ENCODE assay signal across 22 cellular contexts in the genomic region with DNA sequence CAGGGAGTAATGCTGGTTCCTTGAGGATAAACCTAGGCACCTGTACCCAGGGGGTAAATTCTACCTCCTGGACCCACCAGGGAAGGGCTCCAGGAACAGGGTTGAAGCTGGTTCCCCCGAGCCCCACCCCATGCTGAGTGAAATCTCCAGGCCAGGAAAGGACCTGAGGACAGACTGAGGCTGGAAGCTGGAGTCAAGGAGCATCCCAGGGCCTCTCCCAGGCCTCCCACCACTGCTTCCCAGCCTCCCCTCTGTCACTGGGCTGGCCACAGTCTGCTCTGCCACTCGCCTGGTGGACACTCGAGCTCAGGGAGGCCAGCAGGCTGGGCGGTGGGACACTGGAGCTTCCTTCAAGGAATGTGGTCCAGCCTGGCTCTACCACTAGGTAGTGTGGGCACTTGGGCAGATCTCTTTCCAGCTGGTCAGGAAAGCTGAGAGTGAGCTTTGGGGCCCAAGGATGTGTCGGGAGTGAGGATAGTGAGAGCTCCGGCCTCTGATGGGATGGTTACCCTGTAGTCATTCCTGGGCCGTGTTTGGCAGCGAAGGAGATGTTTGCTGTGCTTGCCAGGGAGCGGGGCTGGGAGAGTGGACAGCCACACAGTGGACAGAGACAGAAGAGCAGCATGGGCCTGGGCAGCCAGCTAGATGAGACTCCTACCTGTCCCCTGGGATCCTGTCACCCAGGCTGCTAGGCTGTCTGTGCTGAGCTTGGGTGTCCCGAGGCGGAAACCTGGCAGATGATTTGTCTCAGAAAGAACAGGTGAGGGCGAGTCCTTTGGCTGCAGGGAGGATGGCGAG. TPM values are rescaled to one million over a fixed set of nuclear protein-coding genes. Genes with fewer than 3 reads are reported as not detected.
DNase-seq lines count a peak whose midpoint lies in the region; ATAC-seq, FAIRE-seq and TF ChIP-seq lines count a peak whose summit lies in the region.
"Had no signal": no experiment of that assay in that cellular context is flagged by ENCODE, and none has a peak within 500 bp of the region (broad histone marks: within the 10 kb centered on the region; RNA-seq: fewer than 3 reads in every experiment).

No MANE protein-coding gene starts in this region.

- DNase-seq in H7, result peak; percentile 59
- no peak for DNase-seq in glutamatergic neuron
- DNase-seq in small intestine, result peak; percentile 52
- DNase-seq in RPMI8226, result no peak
- no peak for DNase-seq in left lobe of liver (ENCODE audit: low spot score)
- DNase-seq: activated CD8-positive, alpha-beta memory T cell treated with anti-CD3 and anti-CD28 coated beads, Interleukin-2, amount 10 ng/mL, durations not matched to agents 7 days and 5 days; activated gamma-delta T cell; aorta; C1 segment of cervical spinal cord; foreskin keratinocyte; GM23248; lower lobe of right lung; NCI-H1436 treated with DMSO at 0.1 percent for 48 hours; NCI-H226; NK-92 treated with Interleukin-12 subunit alpha and Interleukin-12 subunit beta, amount 100 ng/mL, for 24 hours; T-cell; tibial artery had no signal

- H3K9me3 ChIP-seq in small intestine (ENCODE audit: control insufficient read depth, low read depth), result no peaks in the 10 kb centered on the region
- H3K9me3 ChIP-seq: lower lobe of right lung, tibial artery had no signal

- no peaks in the 10 kb centered on the region for H3K36me3 Mint-ChIP-seq in glutamatergic neuron (ENCODE audit: unreplicated experiment)
- H3K36me3 Mint-ChIP-seq: T-cell had no signal

- H3K4me3 ChIP-seq in H7 (ENCODE audit: insufficient read depth, low read depth, low read length), result no peak overlapping the region
- peak overlapping the region in 1 of 2 donors; percentile 10 for H3K4me3 ChIP-seq in small intestine (ENCODE audit: low read depth in 1 of 2, low read length in 2 of 2)
- H3K4me3 ChIP-seq: GM23248, lower lobe of right lung, tibial artery had no signal

- no peak for TF ChIP-seq CTCF in glutamatergic neuron (IDR thresholded peaks at IDR 0.05; ENCODE audit: partially characterized antibody, unreplicated experiment)

- H3K4me3 Mint-ChIP-seq in glutamatergic neuron (ENCODE audit: unreplicated experiment), result peak overlapping the region; percentile 42
- H3K4me3 Mint-ChIP-seq: activated CD8-positive, alpha-beta memory T cell treated with anti-CD3 and anti-CD28 coated beads, Interleukin-2, amount 10 ng/mL, durations not matched to agents 7 days and 5 days; T-cell had no signal

- H3K4me1 ChIP-seq in small intestine (ENCODE audit: control insufficient read depth in 2 of 2, insufficient read depth in 1 of 2, low read depth in 1 of 2, low read length in 1 of 2), result peaks cover 0 to 9% of the 10 kb centered on the region in 2 donors
- H3K4me1 ChIP-seq: foreskin keratinocyte had no signal

- peak overlapping the region; percentile 0 to 6 for H3K27ac ChIP-seq in small intestine (ENCODE audit: low read depth in 1 of 2, low read length in 1 of 2)
- H3K27ac ChIP-seq: foreskin keratinocyte, GM23248, lower lobe of right lung, tibial artery had no signal

- FAIRE-seq in small intestine (lab: Jason Lieb, UNC), result no peak

- H3K27me3 ChIP-seq in H7 (ENCODE audit: control insufficient read depth, insufficient read depth, low read length) (peaks cover 31% of the 10 kb centered on the region), small intestine (ENCODE audit: control insufficient read depth in 2 of 2, insufficient read depth in 2 of 2, low read length in 2 of 2) (peaks cover 0 to 16% of the 10 kb centered on the region in 2 donors)

- H3K27me3 Mint-ChIP-seq in glutamatergic neuron (ENCODE audit: unreplicated experiment), result peaks cover 16% of the 10 kb centered on the region

- H3K36me3 ChIP-seq in H7 (replicated peaks; ENCODE audit: control insufficient read depth, insufficient read depth, low read length), result no peaks in the 10 kb centered on the region; the same call in 1 of the 2 replicates
- H3K36me3 ChIP-seq in small intestine (ENCODE audit: control insufficient read depth in 2 of 2, insufficient read depth in 2 of 2, low read length in 2 of 2), result no peaks in the 10 kb centered on the region
- H3K36me3 ChIP-seq: lower lobe of right lung had no signal

- ATAC-seq in SK-N-SH treated with all-trans-retinoic acid at 6 μM for 48 hours (peak; percentile 29; the same call in 2 of the 3 replicates), HG02678 (IDR thresholded peaks at IDR 0.05; ENCODE audit: unreplicated experiment) (no peak), left lobe of liver (no peak)
- ATAC-seq: activated CD8-positive, alpha-beta memory T cell treated with anti-CD3 and anti-CD28 coated beads, Interleukin-2, amount 10 ng/mL, durations not matched to agents 7 days and 5 days; foreskin keratinocyte; lower lobe of right lung; Right ventricle myocardium inferior; T-cell had no signal

- H3K9me3 Mint-ChIP-seq in glutamatergic neuron (ENCODE audit: unreplicated experiment), result peaks cover 5% of the 10 kb centered on the region
- H3K9me3 Mint-ChIP-seq: T-cell had no signal

- 27 to 73% (median 46%) methylated on average over 13 of the region's 13 CpGs for WGBS in small intestine, 3 donors

- H3K27ac Mint-ChIP-seq in glutamatergic neuron (ENCODE audit: unreplicated experiment), result no peak overlapping the region
- H3K27ac Mint-ChIP-seq: T-cell had no signal

- H3K4me1 Mint-ChIP-seq in glutamatergic neuron (ENCODE audit: low read depth, unreplicated experiment), result peaks cover 1% of the 10 kb centered on the region

TF ChIP-seq in SK-N-SH treated with all-trans-retinoic acid at 6 μM for 48 hours, 23 proteins besides CTCF, POLR2A, EP300 and RAD21:
- TF ChIP-seq ZNF70 (CRISPR knock-in tag; IDR thresholded peaks at IDR 0.05), result no peak
- no peak for TF ChIP-seq BACH2 (CRISPR knock-in tag; IDR thresholded peaks at IDR 0.05; ENCODE audit: borderline replicate concordance)
- no peak for TF ChIP-seq TCF4 (CRISPR knock-in tag; IDR thresholded peaks at IDR 0.05; ENCODE audit: borderline replicate concordance)
- TF ChIP-seq, protein P1, sequence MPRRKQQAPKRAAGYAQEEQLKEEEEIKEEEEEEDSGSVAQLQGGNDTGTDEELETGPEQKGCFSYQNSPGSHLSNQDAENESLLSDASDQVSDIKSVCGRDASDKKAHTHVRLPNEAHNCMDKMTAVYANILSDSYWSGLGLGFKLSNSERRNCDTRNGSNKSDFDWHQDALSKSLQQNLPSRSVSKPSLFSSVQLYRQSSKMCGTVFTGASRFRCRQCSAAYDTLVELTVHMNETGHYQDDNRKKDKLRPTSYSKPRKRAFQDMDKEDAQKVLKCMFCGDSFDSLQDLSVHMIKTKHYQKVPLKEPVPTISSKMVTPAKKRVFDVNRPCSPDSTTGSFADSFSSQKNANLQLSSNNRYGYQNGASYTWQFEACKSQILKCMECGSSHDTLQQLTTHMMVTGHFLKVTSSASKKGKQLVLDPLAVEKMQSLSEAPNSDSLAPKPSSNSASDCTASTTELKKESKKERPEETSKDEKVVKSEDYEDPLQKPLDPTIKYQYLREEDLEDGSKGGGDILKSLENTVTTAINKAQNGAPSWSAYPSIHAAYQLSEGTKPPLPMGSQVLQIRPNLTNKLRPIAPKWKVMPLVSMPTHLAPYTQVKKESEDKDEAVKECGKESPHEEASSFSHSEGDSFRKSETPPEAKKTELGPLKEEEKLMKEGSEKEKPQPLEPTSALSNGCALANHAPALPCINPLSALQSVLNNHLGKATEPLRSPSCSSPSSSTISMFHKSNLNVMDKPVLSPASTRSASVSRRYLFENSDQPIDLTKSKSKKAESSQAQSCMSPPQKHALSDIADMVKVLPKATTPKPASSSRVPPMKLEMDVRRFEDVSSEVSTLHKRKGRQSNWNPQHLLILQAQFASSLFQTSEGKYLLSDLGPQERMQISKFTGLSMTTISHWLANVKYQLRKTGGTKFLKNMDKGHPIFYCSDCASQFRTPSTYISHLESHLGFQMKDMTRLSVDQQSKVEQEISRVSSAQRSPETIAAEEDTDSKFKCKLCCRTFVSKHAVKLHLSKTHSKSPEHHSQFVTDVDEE (CRISPR knock-in tag; IDR thresholded peaks at IDR 0.05), result no peak
TF ChIP-seq in SK-N-SH treated with all-trans-retinoic acid at 6 μM for 48 hours: peak in this region for 0.

RNA-seq across cellular contexts. Expression of gene OVOL1, which starts 3.4 kb away (rescaled TPM):
- total RNA-seq in H7 (2014; rRNA removed; shearing (Covaris generic)), result 1.2 and 1.4 TPM in 2 replicates
- total RNA-seq in glutamatergic neuron (ENCODE audit: unreplicated experiment) (not detected), left lobe of liver (0.23 TPM)
- polyA plus RNA-seq in small intestine, result 10 to 100 TPM; 11.9 to 23.9 (median 16.2) TPM
- total RNA-seq: activated CD8-positive, alpha-beta memory T cell treated with anti-CD3 and anti-CD28 coated beads, Interleukin-2, amount 10 ng/mL, durations not matched to agents 7 days and 5 days; aorta; GM23248; myocyte; posterior vena cava; Right ventricle myocardium inferior had no signal
- polyA plus RNA-seq: GM23248 had no signal

RNA-seq across cellular contexts. Expression of gene AP5B1, which starts 9.5 kb away (rescaled TPM):
- 6.7 and 7.8 TPM in 2 replicates for total RNA-seq in H7 (2014; rRNA removed; shearing (Covaris generic))
- total RNA-seq in glutamatergic neuron (ENCODE audit: unreplicated experiment), result 13.2 TPM
- 1 to 10 TPM; 6.9 to 9.5 (median 8.6) TPM for polyA plus RNA-seq in small intestine
- 13.4 TPM for total RNA-seq in left lobe of liver

RNA-seq across cellular contexts. Expression of gene SNX32, which starts 43.5 kb away (rescaled TPM):
- total RNA-seq in H7 (2014; rRNA removed; shearing (Covaris generic)), result 0.26 and 0.80 TPM in 2 replicates
- total RNA-seq in glutamatergic neuron (ENCODE audit: unreplicated experiment) (14.7 TPM), left lobe of liver (not detected)
- 1 to 10 TPM in 2 of 3 donors, under 1 TPM in 1; 0.54 to 2.1 (median 1.6) TPM for polyA plus RNA-seq in small intestine
- total RNA-seq: GM23248, Right ventricle myocardium inferior had no signal

Comparison
In these comparisons a context has a peak if more than half of its experiments do, and no peak if none do; other contexts are left out.
1. DNase-seq: peak in H7 (single experiment) and small intestine (single experiment); none in glutamatergic neuron (single experiment), RPMI8226 (single experiment) and left lobe of liver (single experiment).